In genomic region chr3:59023612-59024011, GRCh38 we compare ENCODE assay signal across 29 cellular contexts. TPM values are rescaled to one million over a fixed set of nuclear protein-coding genes. Genes with fewer than 3 reads are reported as not detected.
"Had no signal": no experiment of that assay in that cellular context is flagged by ENCODE, and none has a peak within 500 bp of the region (broad histone marks: within the 10 kb centered on the region; RNA-seq: fewer than 3 reads in every experiment).

No MANE protein-coding gene starts in this region.

- H2AFZ ChIP-seq: neural progenitor cell, parathyroid adenoma had no signal

- H3K27ac ChIP-seq: neural progenitor cell, ovary, parathyroid adenoma, psoas muscle, skin epidermis, spleen, suprapubic skin, testis, tibial artery, transverse colon, upper lobe of right lung, uterus had no signal

- ATAC-seq: natural killer cell; psoas muscle; right cardiac atrium; sciatic nerve; stimulated activated memory B cell treated with anti-CD40 and anti-IgM and Interleukin-4, amounts not matched to agents 10 μg/mL and 1 μg/mL and 100 μg/mL, for 72 hours; stimulated activated naive CD8-positive, alpha-beta T cell treated with anti-CD3 and anti-CD28 coated beads, Interleukin-15, amount 100 ng/mL, for 72 hours; stimulated activated naive CD8-positive, alpha-beta T cell treated with anti-CD3 and anti-CD28 coated beads, Interleukin-15, Interleukin-2, amounts not matched to agents 100 U/mL and 50 U/mL, for 24 hours; upper lobe of right lung had no signal

- H3K4me1 ChIP-seq: neural progenitor cell, parathyroid adenoma, psoas muscle, spleen, suprapubic skin, testis, tibial artery, transverse colon, upper lobe of right lung, uterus had no signal

- H3K9me3 ChIP-seq: ovary, psoas muscle, spleen, suprapubic skin, testis, tibial artery, transverse colon, upper lobe of right lung, uterus had no signal

- DNase-seq: natural killer cell; occipital lobe; ovary; posterior cingulate gyrus; psoas muscle; right cardiac atrium; spleen; stimulated activated CD4-positive, alpha-beta T cell treated with anti-CD3 and anti-CD28 coated beads, Interleukin-12 subunit alpha, Interleukin-12 subunit beta, amount 100 ng/mL, for 4 hours; stimulated activated CD4-positive, alpha-beta T cell treated with anti-CD3 and anti-CD28 coated beads, Interleukin-1b, Interleukin-23, amount 100 ng/mL, for 48 hours; stimulated activated CD4-positive, alpha-beta T cell treated with anti-CD3 and anti-CD28 coated beads, Interleukin-4, amount 100 ng/mL, for 1 hour; stimulated activated CD4-positive, alpha-beta T cell treated with anti-CD3 and anti-CD28 coated beads, Interleukin-4, amount 100 ng/mL, for 4 hours; stimulated activated CD8-positive, alpha-beta memory T cell treated with anti-CD3 and anti-CD28 coated beads, Interleukin-4, amount 100 ng/mL, for 48 hours; stimulated activated naive CD4-positive, alpha-beta T cell; stimulated activated naive CD8-positive, alpha-beta T cell treated with anti-CD3 and anti-CD28 coated beads, Interleukin-15, amount 100 ng/mL, for 72 hours; stimulated activated naive CD8-positive, alpha-beta T cell treated with anti-CD3 and anti-CD28 coated beads, Interleukin-15, Interleukin-2, amounts not matched to agents 100 U/mL and 50 U/mL, for 24 hours; substantia nigra; testis; tibial artery; transverse colon; upper lobe of right lung; uterus had no signal

- H3K4me3 ChIP-seq: neural progenitor cell, ovary, psoas muscle, skin epidermis, smooth muscle cell, spleen, suprapubic skin, testis, tibial artery, transverse colon, upper lobe of right lung, uterus had no signal

- H3K36me3 ChIP-seq: neural progenitor cell, ovary, spleen, suprapubic skin, tibial artery, transverse colon, upper lobe of right lung, uterus had no signal

- H3K4me2 ChIP-seq: neural progenitor cell, smooth muscle cell had no signal

- H3K27me3 ChIP-seq: neural progenitor cell, ovary, spleen, suprapubic skin, testis, tibial artery, transverse colon, upper lobe of right lung, uterus had no signal

- H3K9ac ChIP-seq: neural progenitor cell, parathyroid adenoma had no signal

- H3K79me2 ChIP-seq: parathyroid adenoma had no signal

RNA-seq across cellular contexts. Expression of gene CFAP20DC, which starts 26.2 kb away (rescaled TPM):
- total RNA-seq: psoas muscle, upper lobe of right lung had no signal
- polyA plus RNA-seq: neural cell had no signal
